ENCODE assay signal across 25 cellular contexts in the genomic region with DNA sequence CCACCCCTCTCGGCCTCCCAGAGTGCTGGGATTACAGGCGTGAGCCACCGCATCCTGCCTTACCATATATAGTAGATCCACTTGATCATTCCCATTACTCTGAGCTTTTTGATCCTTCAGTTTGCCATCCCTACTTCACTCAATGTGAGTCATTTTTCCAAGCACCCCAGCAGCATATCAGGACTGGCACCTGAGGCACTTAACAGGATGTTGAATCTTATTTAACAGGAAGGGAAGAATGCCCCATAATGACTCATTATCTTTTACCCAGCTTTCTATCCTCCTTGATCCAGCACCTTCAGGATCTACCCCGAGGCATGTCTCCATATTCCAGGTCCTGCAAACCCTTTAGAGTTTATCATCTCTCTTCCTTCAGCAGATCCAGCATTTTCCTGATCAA.
"Had no signal": no experiment of that assay in that cellular context is flagged by ENCODE, and none has a peak within 500 bp of the region (broad histone marks: within the 10 kb centered on the region; RNA-seq: fewer than 3 reads in every experiment).

No MANE protein-coding gene starts in this region.

- H3K27me3 ChIP-seq: gastrocnemius medialis, neural progenitor cell, right atrium auricular region, transverse colon, upper lobe of right lung, uterus had no signal

- ATAC-seq: gastrocnemius medialis; left ventricle myocardium superior; lower lobe of right lung; mucosa of descending colon; natural killer cell treated with Interleukin-12 subunit alpha and Interleukin-12 subunit beta and Interleukin-15 and Interleukin-18, amount 100 ng/mL, for 72 hours; sciatic nerve; stimulated activated naive CD8-positive, alpha-beta T cell treated with anti-CD3 and anti-CD28 coated beads, Interleukin-15, amount 100 ng/mL, for 72 hours; upper lobe of right lung had no signal

- H3K4me1 ChIP-seq: gastrocnemius medialis, lower lobe of right lung, prostate gland, right atrium auricular region, suprapubic skin, transverse colon, upper lobe of right lung, uterus had no signal

- H3K4me3 Mint-ChIP-seq: memory B cell; mesothelial cell of epicardium; naive B cell; natural killer cell treated with Interleukin-12 subunit alpha and Interleukin-12 subunit beta and Interleukin-15 and Interleukin-18, amount 100 ng/mL, for 72 hours; stimulated activated naive CD8-positive, alpha-beta T cell treated with anti-CD3 and anti-CD28 coated beads, Interleukin-15, amount 100 ng/mL, for 72 hours had no signal

- H3K36me3 Mint-ChIP-seq: memory B cell; mesothelial cell of epicardium; natural killer cell treated with Interleukin-12 subunit alpha and Interleukin-12 subunit beta and Interleukin-15 and Interleukin-18, amount 100 ng/mL, for 72 hours; neural progenitor cell had no signal

- H3K27ac ChIP-seq: dorsolateral prefrontal cortex, gastrocnemius medialis, lower lobe of right lung, neural progenitor cell, prostate gland, right atrium auricular region, suprapubic skin, transverse colon, upper lobe of right lung, uterus had no signal

- DNase-seq: dorsolateral prefrontal cortex; effector CD4-positive, alpha-beta T cell; gastrocnemius medialis; head of caudate nucleus; left ventricle myocardium superior; lower lobe of right lung; mucosa of descending colon; naive B cell; stimulated activated CD4-positive, alpha-beta T cell treated with anti-CD3 and anti-CD28 coated beads, Interleukin-12 subunit alpha, Interleukin-12 subunit beta, amount 100 ng/mL, for 4 hours; stimulated activated CD4-positive, alpha-beta T cell treated with anti-CD3 and anti-CD28 coated beads, Interleukin-1b, Interleukin-23, amount 100 ng/mL, for 48 hours; stimulated activated CD4-positive, alpha-beta T cell treated with anti-CD3 and anti-CD28 coated beads, Interleukin-4, amount 100 ng/mL, for 1 hour; stimulated activated CD8-positive, alpha-beta memory T cell treated with anti-CD3 and anti-CD28 coated beads, Interleukin-4, amount 100 ng/mL, for 48 hours; stimulated activated naive CD4-positive, alpha-beta T cell; stimulated activated naive CD8-positive, alpha-beta T cell treated with anti-CD3 and anti-CD28 coated beads, Interleukin-15, amount 100 ng/mL, for 72 hours; transverse colon; upper lobe of right lung; uterus had no signal

- H3K9me3 ChIP-seq: gastrocnemius medialis, lower lobe of right lung, mucosa of descending colon, prostate gland, right atrium auricular region, suprapubic skin, transverse colon, upper lobe of right lung, uterus had no signal

- H3K27ac Mint-ChIP-seq: memory B cell; mesothelial cell of epicardium; naive B cell; natural killer cell treated with Interleukin-12 subunit alpha and Interleukin-12 subunit beta and Interleukin-15 and Interleukin-18, amount 100 ng/mL, for 72 hours; neural progenitor cell; stimulated activated naive CD8-positive, alpha-beta T cell treated with anti-CD3 and anti-CD28 coated beads, Interleukin-15, amount 100 ng/mL, for 72 hours had no signal

- H3K4me1 Mint-ChIP-seq: memory B cell; mesothelial cell of epicardium; naive B cell; stimulated activated naive CD8-positive, alpha-beta T cell treated with anti-CD3 and anti-CD28 coated beads, Interleukin-15, amount 100 ng/mL, for 72 hours had no signal
